Comparison of ENCODE assay signal across 9 cellular contexts in the genomic region with DNA sequence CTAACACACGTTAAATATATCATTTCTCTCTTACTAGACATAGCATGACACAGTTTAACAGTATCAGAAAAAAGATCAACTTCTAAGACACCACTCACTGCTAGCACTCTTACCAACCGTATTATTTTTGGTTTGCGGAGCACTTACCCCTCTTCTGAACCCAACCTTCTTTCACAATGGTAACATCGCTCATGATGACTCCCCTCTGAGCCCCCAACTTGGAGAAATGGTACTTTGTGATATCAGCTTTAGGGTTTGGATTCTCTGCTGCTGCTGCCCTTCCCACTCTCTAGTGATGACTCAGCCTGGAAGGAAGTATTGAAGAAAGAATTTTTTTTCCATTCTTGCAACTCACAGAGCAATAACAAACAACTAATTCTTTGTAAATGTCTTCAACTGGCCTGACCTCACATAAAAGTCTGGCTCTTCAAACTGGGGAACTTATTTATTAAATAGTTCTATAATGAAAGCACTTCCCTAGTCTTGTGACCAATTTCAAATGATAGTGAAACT. TPM values are rescaled to one million over a fixed set of nuclear protein-coding genes. Genes with fewer than 3 reads are reported as not detected.
DNase-seq lines count a peak whose midpoint lies in the region; ATAC-seq and TF ChIP-seq lines count a peak whose summit lies in the region.
"Had no signal": no experiment of that assay in that cellular context is flagged by ENCODE, and none has a peak within 500 bp of the region (broad histone marks: within the 10 kb centered on the region; RNA-seq: fewer than 3 reads in every experiment).

No MANE protein-coding gene starts in this region.

- H3K4me3 ChIP-seq in GM23338, result no peak overlapping the region
- peak overlapping the region; percentile 26 for H3K4me3 ChIP-seq in fibroblast of the aortic adventitia (ENCODE audit: low read depth, low read length)
- peak overlapping the region; percentile 53 for H3K4me3 ChIP-seq in skeletal muscle satellite cell (ENCODE audit: low read length)

- H3K27me3 ChIP-seq in GM23338 (ENCODE audit: insufficient read depth) (no peaks in the 10 kb centered on the region), skeletal muscle satellite cell (ENCODE audit: control insufficient read depth, insufficient read depth, low read length) (no peaks in the 10 kb centered on the region)

- peak overlapping the region; percentile 12; the same call in 1 of the 2 replicates for H3K27ac ChIP-seq in GM23338 (ENCODE audit: low read depth)
- H3K27ac ChIP-seq: parathyroid adenoma had no signal

- H2AFZ ChIP-seq in GM23338, result no peak overlapping the region
- H2AFZ ChIP-seq: parathyroid adenoma had no signal

- no peaks in the 10 kb centered on the region; the same call in 1 of the 2 replicates for H4K20me1 ChIP-seq in GM23338 (replicated peaks; ENCODE audit: insufficient read depth)

- no peaks in the 10 kb centered on the region for H3K36me3 ChIP-seq in GM23338 (ENCODE audit: insufficient read depth)
- no peaks in the 10 kb centered on the region for H3K36me3 ChIP-seq in skeletal muscle satellite cell (ENCODE audit: insufficient read depth, low read length)

- no peak for TF ChIP-seq CTCF in GM23338 (conservative IDR thresholded peaks at IDR 0.05; ENCODE audit: low read depth in 2 of 2)
- TF ChIP-seq CTCF in fibroblast of the aortic adventitia (IDR thresholded peaks at IDR 0.05; ENCODE audit: insufficient read depth, low read length), result no peak

- DNase-seq in GM23338 (ENCODE audit: low spot score), result no peak
- peak; percentile 8 for DNase-seq in activated CD4-positive, alpha-beta T cell treated with anti-CD3 and anti-CD28 coated beads, Interleukin-2, amount 50 U/mL, for 4 hours
- peak; percentile 73 for DNase-seq in fibroblast of the aortic adventitia (ENCODE audit: low read depth)
- DNase-seq in NK-92 (lab: John Stamatoyannopoulos, UW; ENCODE audit: unreplicated experiment), result no peak
- DNase-seq in cerebellum (ENCODE audit: low spot score), result no peak
- DNase-seq in posterior vena cava (ENCODE audit: low spot score), result no peak

- peak overlapping the region; percentile 9 for H3K9ac ChIP-seq in skeletal muscle satellite cell (ENCODE audit: low read depth, low read length)
- H3K9ac ChIP-seq: parathyroid adenoma had no signal

- H3K27ac Mint-ChIP-seq in GM23338, result peak overlapping the region; percentile 94

- no peaks in the 10 kb centered on the region for H3F3A ChIP-seq in GM23338 (replicated peaks; ENCODE audit: low read depth)

- intact Hi-C loops in posterior vena cava (cut with DNase I), result no loop called here

- H3K4me2 ChIP-seq in GM23338 (no peak overlapping the region), skeletal muscle satellite cell (ENCODE audit: low read length) (peak overlapping the region; percentile 71)

- H3K4me1 ChIP-seq in GM23338 (ENCODE audit: insufficient read depth), result no peaks in the 10 kb centered on the region
- peaks cover 37% of the 10 kb centered on the region for H3K4me1 ChIP-seq in skeletal muscle satellite cell (ENCODE audit: control insufficient read depth, insufficient read depth, low read length)
- H3K4me1 ChIP-seq: parathyroid adenoma had no signal

- no peaks in the 10 kb centered on the region for H3K36me3 Mint-ChIP-seq in GM23338 (ENCODE audit: low read depth)

- H3K79me2 ChIP-seq in GM23338 (replicated peaks; ENCODE audit: insufficient read depth), result peaks cover 66% of the 10 kb centered on the region
- H3K79me2 ChIP-seq: parathyroid adenoma had no signal

- peaks cover 10% of the 10 kb centered on the region for H3K4me1 Mint-ChIP-seq in GM23338

- no peaks in the 10 kb centered on the region for H3K9me2 ChIP-seq in GM23338 (ENCODE audit: insufficient read depth)

- no peaks in the 10 kb centered on the region for H3K9me3 Mint-ChIP-seq in GM23338

- H3K4me3 Mint-ChIP-seq in GM23338, result no peak overlapping the region

- no peaks in the 10 kb centered on the region for H3K27me3 Mint-ChIP-seq in GM23338 (ENCODE audit: insufficient read depth, low read depth, poor library complexity)

- ATAC-seq in GM23338, result no peak; the same call in 2 of the 3 replicates
- ATAC-seq in GM18858 (IDR thresholded peaks at IDR 0.05; ENCODE audit: unreplicated experiment), result no peak

- H3K9me3 ChIP-seq in skeletal muscle satellite cell (replicated peaks; ENCODE audit: low read length), result no peaks in the 10 kb centered on the region

TF ChIP-seq in GM23338, 12 proteins besides CTCF, POLR2A, EP300 and RAD21 (continues in another document):
- TF ChIP-seq, protein P1, sequence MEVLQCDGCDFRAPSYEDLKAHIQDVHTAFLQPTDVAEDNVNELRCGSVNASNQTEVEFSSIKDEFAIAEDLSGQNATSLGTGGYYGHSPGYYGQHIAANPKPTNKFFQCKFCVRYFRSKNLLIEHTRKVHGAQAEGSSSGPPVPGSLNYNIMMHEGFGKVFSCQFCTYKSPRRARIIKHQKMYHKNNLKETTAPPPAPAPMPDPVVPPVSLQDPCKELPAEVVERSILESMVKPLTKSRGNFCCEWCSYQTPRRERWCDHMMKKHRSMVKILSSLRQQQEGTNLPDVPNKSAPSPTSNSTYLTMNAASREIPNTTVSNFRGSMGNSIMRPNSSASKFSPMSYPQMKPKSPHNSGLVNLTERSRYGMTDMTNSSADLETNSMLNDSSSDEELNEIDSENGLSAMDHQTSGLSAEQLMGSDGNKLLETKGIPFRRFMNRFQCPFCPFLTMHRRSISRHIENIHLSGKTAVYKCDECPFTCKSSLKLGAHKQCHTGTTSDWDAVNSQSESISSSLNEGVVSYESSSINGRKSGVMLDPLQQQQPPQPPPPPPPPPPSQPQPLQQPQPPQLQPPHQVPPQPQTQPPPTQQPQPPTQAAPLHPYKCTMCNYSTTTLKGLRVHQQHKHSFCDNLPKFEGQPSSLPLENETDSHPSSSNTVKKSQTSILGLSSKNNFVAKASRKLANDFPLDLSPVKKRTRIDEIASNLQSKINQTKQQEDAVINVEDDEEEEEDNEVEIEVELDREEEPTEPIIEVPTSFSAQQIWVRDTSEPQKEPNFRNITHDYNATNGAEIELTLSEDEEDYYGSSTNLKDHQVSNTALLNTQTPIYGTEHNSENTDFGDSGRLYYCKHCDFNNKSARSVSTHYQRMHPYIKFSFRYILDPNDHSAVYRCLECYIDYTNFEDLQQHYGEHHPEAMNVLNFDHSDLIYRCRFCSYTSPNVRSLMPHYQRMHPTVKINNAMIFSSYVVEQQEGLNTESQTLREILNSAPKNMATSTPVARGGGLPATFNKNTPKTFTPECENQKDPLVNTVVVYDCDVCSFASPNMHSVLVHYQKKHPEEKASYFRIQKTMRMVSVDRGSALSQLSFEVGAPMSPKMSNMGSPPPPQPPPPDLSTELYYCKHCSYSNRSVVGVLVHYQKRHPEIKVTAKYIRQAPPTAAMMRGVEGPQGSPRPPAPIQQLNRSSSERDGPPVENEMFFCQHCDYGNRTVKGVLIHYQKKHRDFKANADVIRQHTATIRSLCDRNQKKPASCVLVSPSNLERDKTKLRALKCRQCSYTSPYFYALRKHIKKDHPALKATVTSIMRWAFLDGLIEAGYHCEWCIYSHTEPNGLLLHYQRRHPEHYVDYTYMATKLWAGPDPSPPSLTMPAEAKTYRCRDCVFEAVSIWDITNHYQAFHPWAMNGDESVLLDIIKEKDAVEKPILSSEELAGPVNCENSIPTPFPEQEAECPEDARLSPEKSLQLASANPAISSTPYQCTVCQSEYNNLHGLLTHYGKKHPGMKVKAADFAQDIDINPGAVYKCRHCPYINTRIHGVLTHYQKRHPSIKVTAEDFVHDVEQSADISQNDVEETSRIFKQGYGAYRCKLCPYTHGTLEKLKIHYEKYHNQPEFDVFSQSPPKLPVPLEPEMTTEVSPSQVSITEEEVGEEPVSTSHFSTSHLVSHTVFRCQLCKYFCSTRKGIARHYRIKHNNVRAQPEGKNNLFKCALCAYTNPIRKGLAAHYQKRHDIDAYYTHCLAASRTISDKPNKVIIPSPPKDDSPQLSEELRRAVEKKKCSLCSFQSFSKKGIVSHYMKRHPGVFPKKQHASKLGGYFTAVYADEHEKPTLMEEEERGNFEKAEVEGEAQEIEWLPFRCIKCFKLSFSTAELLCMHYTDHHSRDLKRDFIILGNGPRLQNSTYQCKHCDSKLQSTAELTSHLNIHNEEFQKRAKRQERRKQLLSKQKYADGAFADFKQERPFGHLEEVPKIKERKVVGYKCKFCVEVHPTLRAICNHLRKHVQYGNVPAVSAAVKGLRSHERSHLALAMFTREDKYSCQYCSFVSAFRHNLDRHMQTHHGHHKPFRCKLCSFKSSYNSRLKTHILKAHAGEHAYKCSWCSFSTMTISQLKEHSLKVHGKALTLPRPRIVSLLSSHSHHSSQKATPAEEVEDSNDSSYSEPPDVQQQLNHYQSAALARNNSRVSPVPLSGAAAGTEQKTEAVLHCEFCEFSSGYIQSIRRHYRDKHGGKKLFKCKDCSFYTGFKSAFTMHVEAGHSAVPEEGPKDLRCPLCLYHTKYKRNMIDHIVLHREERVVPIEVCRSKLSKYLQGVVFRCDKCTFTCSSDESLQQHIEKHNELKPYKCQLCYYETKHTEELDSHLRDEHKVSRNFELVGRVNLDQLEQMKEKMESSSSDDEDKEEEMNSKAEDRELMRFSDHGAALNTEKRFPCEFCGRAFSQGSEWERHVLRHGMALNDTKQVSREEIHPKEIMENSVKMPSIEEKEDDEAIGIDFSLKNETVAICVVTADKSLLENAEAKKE (CRISPR knock-in tag; IDR thresholded peaks at IDR 0.05), result no peak
- TF ChIP-seq STAT1 (IDR thresholded peaks at IDR 0.05; ENCODE audit: unreplicated experiment), result no peak
- TF ChIP-seq NANOG (IDR thresholded peaks at IDR 0.05; ENCODE audit: borderline replicate concordance), result no peak

RNA-seq across cellular contexts. Expression of a gene that starts 7.0 kb away (rescaled TPM):
- 18.5 and 22.6 TPM in 2 replicates for total RNA-seq in GM23338 (2014; rRNA removed; shearing (Covaris generic))
- 4.5 and 5.9 TPM in 2 replicates for polyA plus RNA-seq in GM23338 (2016; fragmentation: Nextera tagmentation; extraction: Ambion mirVana)
- 36.6 and 44.6 TPM in 2 replicates for total RNA-seq in fibroblast of the aortic adventitia (ENCODE audit: low replicate concordance)
- 15.0 and 16.4 TPM in 2 replicates for total RNA-seq in skeletal muscle satellite cell (2012; rRNA removed)
- total RNA-seq in cerebellum, result 141 TPM
- total RNA-seq in posterior vena cava, result 100 to 1,000 TPM; 119 to 169 TPM

Comparison
In these comparisons a context has a peak if more than half of its experiments do, and no peak if none do; other contexts are left out.
1. DNase-seq: peak in activated CD4-positive, alpha-beta T cell treated with anti-CD3 and anti-CD28 coated beads, Interleukin-2, amount 50 U/mL, for 4 hours (2 of 2) and fibroblast of the aortic adventitia (single experiment); none in GM23338 (single experiment), NK-92 (single experiment), cerebellum (single experiment) and posterior vena cava (single experiment).